ENCODE assay signal across 17 cellular contexts in the genomic region with DNA sequence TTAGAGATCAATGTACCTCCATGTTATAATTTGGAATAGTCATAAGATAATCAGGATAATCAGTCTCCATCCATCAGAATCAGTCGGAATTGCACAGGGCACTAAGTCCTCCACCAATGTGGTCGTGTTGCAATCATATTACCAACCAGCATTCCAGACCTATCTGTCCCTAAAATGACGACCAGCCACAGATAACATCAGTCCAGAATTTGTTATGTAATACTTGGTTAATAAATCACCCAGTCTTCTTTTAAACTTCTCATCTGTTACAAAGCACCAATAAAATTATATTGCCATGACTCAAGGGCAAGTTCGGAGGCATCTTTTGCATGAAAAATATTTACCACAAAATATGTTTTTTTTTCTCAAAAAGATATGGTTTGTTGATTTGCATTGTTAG. TPM values are rescaled to one million over a fixed set of nuclear protein-coding genes. Genes with fewer than 3 reads are reported as not detected.
DNase-seq lines count a peak whose midpoint lies in the region; ATAC-seq, FAIRE-seq and TF ChIP-seq lines count a peak whose summit lies in the region.
"Had no signal": no experiment of that assay in that cellular context is flagged by ENCODE, and none has a peak within 500 bp of the region (broad histone marks: within the 10 kb centered on the region; RNA-seq: fewer than 3 reads in every experiment).

No MANE protein-coding gene starts in this region.

- intact Hi-C loops in sciatic nerve (cut with DNase I), result no loop called here

- no peak overlapping the region for H3K9ac ChIP-seq in GM23248
- H3K9ac ChIP-seq: neural progenitor cell had no signal

- WGBS in GM23248 (ENCODE audit: low coverage in 1 of 2, low lambda C conversion rate in 2 of 2, missing lambda C conversion rate in 2 of 2), 2 experiments, result 9 to 10% methylated on average over 4 of the region's 4 CpGs

- H3K27me3 ChIP-seq in GM23248 (replicated peaks; ENCODE audit: insufficient read depth) (no peaks in the 10 kb centered on the region), layer of hippocampus (ENCODE audit: control insufficient read depth, insufficient read depth, low read length) (no peaks in the 10 kb centered on the region), Peyer's patch (no peaks in the 10 kb centered on the region)
- H3K27me3 ChIP-seq: breast epithelium, neural progenitor cell had no signal

- H3K36me3 ChIP-seq in GM23248 (ENCODE audit: low read depth), result no peaks in the 10 kb centered on the region
- H3K36me3 ChIP-seq in Peyer's patch, result no peaks in the 10 kb centered on the region
- H3K36me3 ChIP-seq: breast epithelium, neural progenitor cell had no signal

- in situ Hi-C loops in GM23248 (cut with MboI), result no loop called here

- peak overlapping the region; percentile 4 for H3K4me2 ChIP-seq in GM23248 (ENCODE audit: unreplicated experiment)
- H3K4me2 ChIP-seq: neural progenitor cell had no signal

- H3K4me1 ChIP-seq in GM23248 (ENCODE audit: insufficient read depth), result peaks cover 25% of the 10 kb centered on the region
- no peaks in the 10 kb centered on the region for H3K4me1 ChIP-seq in Peyer's patch
- H3K4me1 ChIP-seq: neural progenitor cell had no signal

- H3F3A ChIP-seq in GM23248 (ENCODE audit: insufficient read depth), result peaks cover 14% of the 10 kb centered on the region; the same call in 1 of the 2 replicates

- H3K9me3 ChIP-seq in GM23248 (ENCODE audit: low read depth), result no peaks in the 10 kb centered on the region
- H3K9me3 ChIP-seq in Peyer's patch, result no peaks in the 10 kb centered on the region
- H3K9me3 ChIP-seq: breast epithelium had no signal

- no peak for FAIRE-seq in urothelium cell line (lab: Jason Lieb, UNC)
- FAIRE-seq: GM12892 had no signal

- no peak for ATAC-seq in sciatic nerve
- ATAC-seq: activated CD4-positive, CD25-positive, alpha-beta regulatory T cell treated with anti-CD3 and anti-CD28 coated beads, Interleukin-2, amount 50 U/mL, for 24 hours; stimulated activated naive B cell treated with anti-CD40 and anti-IgM and Interleukin-4, amounts not matched to agents 10 μg/mL and 1 μg/mL and 100 μg/mL, for 72 hours had no signal

- H3K79me2 ChIP-seq in GM23248 (ENCODE audit: insufficient read depth), result no peaks in the 10 kb centered on the region

- no peaks in the 10 kb centered on the region for H3K9me2 ChIP-seq in GM23248 (ENCODE audit: insufficient read depth)

- H4K20me1 ChIP-seq in GM23248 (ENCODE audit: insufficient read depth), result no peaks in the 10 kb centered on the region

- TF ChIP-seq POLR2A in Peyer's patch (IDR thresholded peaks at IDR 0.05), result no peak

- DNase-seq in GM23248 (peak; percentile 43), amniotic epithelial cell (ENCODE audit: low read depth) (peak; percentile 78), urothelium cell line (ENCODE audit: low spot score) (peak; percentile 47), sciatic nerve (ENCODE audit: low spot score) (no peak), Peyer's patch (no peak), SKM-1 (lab: John Stamatoyannopoulos, UW; ENCODE audit: unreplicated experiment) (no peak)
- DNase-seq: activated naive CD4-positive, alpha-beta T cell treated with anti-CD3 and anti-CD28 coated beads for 36 hours; CD4-positive, CD25-positive, alpha-beta regulatory T cell; DND-41; Right ventricle myocardium superior; stimulated activated naive B cell treated with anti-CD40 and anti-IgM and Interleukin-4, amounts not matched to agents 10 μg/mL and 1 μg/mL and 100 μg/mL, for 72 hours had no signal

- no peak overlapping the region for H3K4me3 ChIP-seq in GM23248
- no peak overlapping the region for H3K4me3 ChIP-seq in Peyer's patch
- H3K4me3 ChIP-seq: breast epithelium, neural progenitor cell had no signal

- no peak overlapping the region for H3K27ac ChIP-seq in GM23248
- peak overlapping the region; percentile 74 for H3K27ac ChIP-seq in layer of hippocampus (ENCODE audit: low read depth, low read length)
- no peak overlapping the region for H3K27ac ChIP-seq in Peyer's patch
- H3K27ac ChIP-seq: breast epithelium, neural progenitor cell had no signal

- no peak for TF ChIP-seq CTCF in Peyer's patch (IDR thresholded peaks at IDR 0.05)

- no peak overlapping the region for H2AFZ ChIP-seq in GM23248
- H2AFZ ChIP-seq: neural progenitor cell had no signal

RNA-seq across cellular contexts. Expression of gene PIEZO2, which starts 29.4 kb away (rescaled TPM):
- 1.1 and 1.5 TPM in 2 replicates for total RNA-seq in GM23248 (2014; rRNA removed; shearing (Covaris generic))
- 0.65 and 0.93 TPM in 2 replicates for polyA plus RNA-seq in GM23248 (2016; fragmentation: Nextera tagmentation; extraction: Ambion mirVana)
- total RNA-seq in sciatic nerve (26.8 TPM), Peyer's patch (1 to 10 TPM in 3 of 4 donors, under 1 TPM in 1; 0.85 to 5.8 (median 4.5) TPM)
- total RNA-seq: activated naive CD4-positive, alpha-beta T cell treated with anti-CD3 and anti-CD28 coated beads for 36 hours; CD4-positive, CD25-positive, alpha-beta regulatory T cell; T-helper 2 cell treated with Interferon-gamma antibody and Interleukin-4, amounts not matched to agents 100 ng/mL and 5 ng/mL, for 36 hours had no signal
- polyA plus RNA-seq: CD4-positive, CD25-positive, alpha-beta regulatory T cell had no signal

Comparison
In these comparisons a context has a peak if more than half of its experiments do, and no peak if none do; other contexts are left out.
1. DNase-seq: peak in GM23248 (single experiment), amniotic epithelial cell (single experiment) and urothelium cell line (single experiment); none in sciatic nerve (single experiment), Peyer's patch (0 of 3) and SKM-1 (single experiment).